ENCODE assay signal across 19 cellular contexts in the genomic region with DNA sequence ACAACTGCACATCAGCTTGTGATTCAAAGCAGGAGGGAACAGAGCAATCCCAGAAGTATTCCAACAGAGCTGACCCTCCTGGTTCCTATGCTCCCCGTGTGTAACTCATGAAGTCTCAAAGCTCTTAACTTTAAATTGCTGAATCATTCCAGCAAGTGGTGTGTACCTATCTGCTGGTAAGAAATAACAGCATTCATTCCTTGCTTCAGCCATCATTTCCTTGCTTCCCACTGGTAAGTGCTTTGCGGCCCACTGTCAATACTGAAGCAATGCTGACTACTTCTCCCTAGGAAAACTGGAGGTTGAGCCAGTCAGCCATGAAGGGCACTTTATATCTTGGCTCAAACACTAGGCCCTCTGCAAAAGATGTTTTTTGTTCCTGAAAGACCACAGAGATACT.
DNase-seq lines count a peak whose midpoint lies in the region; ATAC-seq and TF ChIP-seq lines count a peak whose summit lies in the region.
"Had no signal": no experiment of that assay in that cellular context is flagged by ENCODE, and none has a peak within 500 bp of the region (broad histone marks: within the 10 kb centered on the region; RNA-seq: fewer than 3 reads in every experiment).

No MANE protein-coding gene starts in this region.

- H3K27ac ChIP-seq in GM23338 (ENCODE audit: low read depth) (no peak overlapping the region), OCI-LY3 (ENCODE audit: low read length) (no peak overlapping the region), osteoblast (ENCODE audit: low read depth, low read length) (peak overlapping the region; percentile 11), neural progenitor cell (no peak overlapping the region)
- H3K27ac ChIP-seq: BLaER1 treated with 17β-estradiol and CSF1 and Interleukin-3, amounts not matched to agents 10 nM and 100 nM; body of pancreas; neutrophil; skin epidermis had no signal

- H3F3A ChIP-seq in GM23338 (replicated peaks; ENCODE audit: low read depth) = no peaks in the 10 kb centered on the region
- H3F3A ChIP-seq in neural progenitor cell (ENCODE audit: low read depth) = no peaks in the 10 kb centered on the region

- H3K27me3 ChIP-seq in GM23338 (ENCODE audit: insufficient read depth) (no peaks in the 10 kb centered on the region), OCI-LY3 (ENCODE audit: low read depth, low read length) (no peaks in the 10 kb centered on the region), osteoblast (ENCODE audit: insufficient read depth, low read length) (no peaks in the 10 kb centered on the region), neural progenitor cell (no peaks in the 10 kb centered on the region)
- H3K27me3 ChIP-seq: BLaER1 treated with 17β-estradiol and CSF1 and Interleukin-3, amounts not matched to agents 10 nM and 100 nM; body of pancreas had no signal

- H3K9me3 ChIP-seq in OCI-LY3 (ENCODE audit: insufficient read depth, low read length) (no peaks in the 10 kb centered on the region), osteoblast (ENCODE audit: low read depth, low read length) (no peaks in the 10 kb centered on the region), neural progenitor cell (ENCODE audit: low read depth) (no peaks in the 10 kb centered on the region)
- H3K9me3 ChIP-seq: BLaER1 treated with 17β-estradiol and CSF1 and Interleukin-3, amounts not matched to agents 10 nM and 100 nM; body of pancreas; HAP-1; neutrophil had no signal

- no peaks in the 10 kb centered on the region; the same call in 1 of the 2 replicates for H3K36me3 ChIP-seq in GM23338 (ENCODE audit: insufficient read depth)
- no peaks in the 10 kb centered on the region for H3K36me3 ChIP-seq in OCI-LY3 (replicated peaks; ENCODE audit: low read depth, low read length)
- H3K36me3 ChIP-seq in osteoblast (ENCODE audit: insufficient read depth, low read length) = no peaks in the 10 kb centered on the region
- H3K36me3 ChIP-seq in neural progenitor cell = no peaks in the 10 kb centered on the region
- H3K36me3 ChIP-seq: BLaER1 treated with 17β-estradiol and CSF1 and Interleukin-3, amounts not matched to agents 10 nM and 100 nM; HAP-1; neutrophil had no signal

- H3K9ac ChIP-seq in OCI-LY3 (ENCODE audit: low read length) (no peak overlapping the region), neural progenitor cell (no peak overlapping the region)
- H3K9ac ChIP-seq: BLaER1 treated with 17β-estradiol and CSF1 and Interleukin-3, amounts not matched to agents 10 nM and 100 nM had no signal

- H2AFZ ChIP-seq in GM23338 (no peak overlapping the region), OCI-LY3 (ENCODE audit: low read depth, low read length) (no peak overlapping the region), osteoblast (ENCODE audit: low read length) (peak overlapping the region; percentile 38), neural progenitor cell (replicated peaks) (no peak overlapping the region)

- ATAC-seq in GM23338 (peak; percentile 34; the same call in 1 of the 3 replicates), HG02970 (IDR thresholded peaks at IDR 0.05; ENCODE audit: low FRiP score, unreplicated experiment) (no peak), HG03159 (IDR thresholded peaks at IDR 0.05; ENCODE audit: unreplicated experiment) (no peak)
- ATAC-seq: activated CD8-positive, alpha-beta T cell treated with anti-CD3 and anti-CD28 coated beads, Interleukin-2, amount 10 ng/mL, durations not matched to agents 7 days and 5 days; body of pancreas; SK-N-SH treated with all-trans-retinoic acid at 6 μM for 48 hours had no signal

- no peak for TF ChIP-seq CTCF in GM23338 (conservative IDR thresholded peaks at IDR 0.05; ENCODE audit: low read depth in 2 of 2)
- no peak for TF ChIP-seq CTCF in OCI-LY3 (IDR thresholded peaks at IDR 0.05; ENCODE audit: low read depth, low read length)
- TF ChIP-seq CTCF in choroid plexus epithelial cell (conservative IDR thresholded peaks at IDR 0.05; ENCODE audit: low read depth, low read length) = no peak
- TF ChIP-seq CTCF in osteoblast (IDR thresholded peaks at IDR 0.05; ENCODE audit: extremely low read depth, low read depth, low read length) = no peak
- no peak for TF ChIP-seq CTCF in neural progenitor cell (IDR thresholded peaks at IDR 0.05)

- H3K4me3 Mint-ChIP-seq in GM23338 (no peak overlapping the region), neural progenitor cell (no peak overlapping the region)
- H3K4me3 Mint-ChIP-seq: activated CD8-positive, alpha-beta T cell treated with anti-CD3 and anti-CD28 coated beads, Interleukin-2, amount 10 ng/mL, durations not matched to agents 7 days and 5 days had no signal

- H3K27ac Mint-ChIP-seq in GM23338 = peak overlapping the region; percentile 85
- H3K27ac Mint-ChIP-seq in neural progenitor cell = no peak overlapping the region
- H3K27ac Mint-ChIP-seq: activated CD8-positive, alpha-beta T cell treated with anti-CD3 and anti-CD28 coated beads, Interleukin-2, amount 10 ng/mL, durations not matched to agents 7 days and 5 days had no signal

- no peak for DNase-seq in GM23338 (ENCODE audit: low spot score)
- DNase-seq in choroid plexus epithelial cell (ENCODE audit: low read depth) = peak; percentile 50
- DNase-seq in osteoblast (ENCODE audit: insufficient read length, low spot score, missing footprints) = peak; percentile 23
- no peak for DNase-seq in neural progenitor cell (ENCODE audit: low spot score)
- DNase-seq in A172 (ENCODE audit: low spot score) = no peak
- DNase-seq: activated CD8-positive, alpha-beta T cell treated with anti-CD3 and anti-CD28 coated beads, Interleukin-2, amount 10 ng/mL, durations not matched to agents 7 days and 5 days; body of pancreas; DMS79; effector CD4-positive, alpha-beta T cell; NCI-H510A treated with DMSO at 0.1 percent for 48 hours; stimulated activated naive CD4-positive, alpha-beta T cell treated with Interleukin-2 at 50 U/mL for 16 hours had no signal

- peaks cover 7% of the 10 kb centered on the region; the same call in 1 of the 2 replicates for H3K4me1 ChIP-seq in GM23338 (ENCODE audit: insufficient read depth)
- H3K4me1 ChIP-seq in OCI-LY3 (ENCODE audit: low read length) = peaks cover 15% of the 10 kb centered on the region
- peaks cover 6% of the 10 kb centered on the region for H3K4me1 ChIP-seq in osteoblast (ENCODE audit: insufficient read depth, low read length)
- peaks cover 11% of the 10 kb centered on the region for H3K4me1 ChIP-seq in neural progenitor cell
- H3K4me1 ChIP-seq: BLaER1 treated with 17β-estradiol and CSF1 and Interleukin-3, amounts not matched to agents 10 nM and 100 nM; body of pancreas; HAP-1 had no signal

- H4K20me1 ChIP-seq in GM23338 (replicated peaks; ENCODE audit: insufficient read depth) (no peaks in the 10 kb centered on the region), OCI-LY3 (ENCODE audit: insufficient read depth, low read length) (no peaks in the 10 kb centered on the region), osteoblast (ENCODE audit: insufficient read depth, low read length) (peaks cover 3% of the 10 kb centered on the region), neural progenitor cell (ENCODE audit: low read depth) (peaks cover 5% of the 10 kb centered on the region)
- H4K20me1 ChIP-seq: BLaER1 treated with 17β-estradiol and CSF1 and Interleukin-3, amounts not matched to agents 10 nM and 100 nM had no signal

- no peak overlapping the region for H3K4me3 ChIP-seq in GM23338
- no peak overlapping the region for H3K4me3 ChIP-seq in OCI-LY3 (ENCODE audit: low read length)
- H3K4me3 ChIP-seq in choroid plexus epithelial cell (ENCODE audit: low read depth, low read length) = no peak overlapping the region
- H3K4me3 ChIP-seq in osteoblast (ENCODE audit: insufficient read depth, low read length) = no peak overlapping the region
- no peak overlapping the region for H3K4me3 ChIP-seq in neural progenitor cell
- H3K4me3 ChIP-seq: BLaER1 treated with 17β-estradiol and CSF1 and Interleukin-3, amounts not matched to agents 10 nM and 100 nM; body of pancreas; HAP-1; skin epidermis had no signal

- no peaks in the 10 kb centered on the region for H3K9me2 ChIP-seq in GM23338 (ENCODE audit: insufficient read depth)

- H3K4me2 ChIP-seq in GM23338 (no peak overlapping the region), OCI-LY3 (ENCODE audit: low read length) (peak overlapping the region; percentile 43), osteoblast (ENCODE audit: insufficient read depth, low read length) (no peak overlapping the region), neural progenitor cell (no peak overlapping the region)
- H3K4me2 ChIP-seq: BLaER1 treated with 17β-estradiol and CSF1 and Interleukin-3, amounts not matched to agents 10 nM and 100 nM had no signal

- H3K27me3 Mint-ChIP-seq in GM23338 (ENCODE audit: insufficient read depth, low read depth, poor library complexity) (peaks cover 2% of the 10 kb centered on the region), neural progenitor cell (ENCODE audit: insufficient read depth, low read depth) (no peaks in the 10 kb centered on the region)

- no peaks in the 10 kb centered on the region; the same call in 2 of the 3 replicates for H3K36me3 Mint-ChIP-seq in GM23338 (ENCODE audit: low read depth)
- no peaks in the 10 kb centered on the region for H3K36me3 Mint-ChIP-seq in neural progenitor cell

- 0 out of 3 replicates have a peak, but pooled peaks cover 5% of the 10 kb centered on the region for H3K9me3 Mint-ChIP-seq in GM23338
- H3K9me3 Mint-ChIP-seq in neural progenitor cell = peaks cover 5% of the 10 kb centered on the region

- H3K79me2 ChIP-seq in GM23338 (replicated peaks; ENCODE audit: insufficient read depth) = no peaks in the 10 kb centered on the region
- H3K79me2 ChIP-seq in OCI-LY3 (ENCODE audit: low read length) = no peaks in the 10 kb centered on the region
- H3K79me2 ChIP-seq in osteoblast (ENCODE audit: insufficient read depth, low read length) = no peaks in the 10 kb centered on the region
- H3K79me2 ChIP-seq in neural progenitor cell (ENCODE audit: low read depth) = no peaks in the 10 kb centered on the region

- H3K4me1 Mint-ChIP-seq in GM23338 (peaks cover 16% of the 10 kb centered on the region), neural progenitor cell (peaks cover 17% of the 10 kb centered on the region)

TF ChIP-seq in GM23338, 12 proteins besides CTCF, POLR2A, EP300 and RAD21:
- TF ChIP-seq EZH2 (IDR thresholded peaks at IDR 0.05; ENCODE audit: low read depth, unreplicated experiment) = no peak
TF ChIP-seq in GM23338: peak in this region for 0.

Comparison
In these comparisons a context has a peak if more than half of its experiments do, and no peak if none do; other contexts are left out.
1. DNase-seq: peak in choroid plexus epithelial cell (single experiment) and osteoblast (single experiment); none in GM23338 (single experiment), neural progenitor cell (single experiment) and A172 (single experiment).